In the genomic region with DNA sequence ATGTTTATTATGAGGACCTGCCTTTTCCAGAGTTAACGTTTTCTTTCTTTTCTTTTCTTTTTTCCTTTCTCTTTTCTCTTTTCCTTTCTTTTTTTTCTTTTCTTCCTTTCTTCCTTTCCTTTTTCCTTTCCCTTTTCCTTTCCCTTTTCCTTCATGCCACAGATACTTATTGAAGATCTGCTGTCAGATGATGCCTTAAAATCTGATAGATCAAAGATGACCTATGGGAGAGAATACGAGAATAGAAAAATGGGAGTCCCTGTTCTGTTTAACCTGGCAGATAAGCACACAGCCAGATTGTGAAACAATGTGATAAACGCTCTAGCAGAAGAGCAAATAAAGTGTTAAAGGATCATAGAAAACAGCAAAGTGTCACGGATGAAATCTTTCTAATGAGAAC, we compare ENCODE assay signal across 1 cellular context.
A peak's percentile ranks its signal among the peaks of the same experiment; 100 is the strongest.
TF ChIP-seq lines count a peak whose summit lies in the region.

No MANE protein-coding gene starts in this region.

TF ChIP-seq in HepG2, 621 proteins besides CTCF, POLR2A, EP300 and RAD21 (continues in another document):
- TF ChIP-seq KAT7 (CRISPR knock-in tag; IDR thresholded peaks at IDR 0.05; ENCODE audit: borderline replicate concordance) (no peak), YEATS2 (CRISPR knock-in tag; IDR thresholded peaks at IDR 0.05; ENCODE audit: borderline replicate concordance) (no peak), IRF2 (CRISPR knock-in tag; IDR thresholded peaks at IDR 0.05) (no peak; the same call in 1 of the 2 replicates), ZNF512 (CRISPR knock-in tag; IDR thresholded peaks at IDR 0.05) (0 out of 2 replicates have a peak, but pooled peaks have one; percentile 26), ZNF570 (CRISPR knock-in tag; IDR thresholded peaks at IDR 0.05; ENCODE audit: borderline replicate concordance) (no peak), LCORL (IDR thresholded peaks at IDR 0.05) (no peak), LCORL (CRISPR knock-in tag; IDR thresholded peaks at IDR 0.05) (no peak), RFX1 (IDR thresholded peaks at IDR 0.05) (no peak), BCL3 (CRISPR knock-in tag; IDR thresholded peaks at IDR 0.05) (no peak), IKZF4 (CRISPR knock-in tag; IDR thresholded peaks at IDR 0.05; ENCODE audit: borderline replicate concordance, low read depth, not compliant biosample characterization) (no peak), ZNF331 (CRISPR knock-in tag; IDR thresholded peaks at IDR 0.05) (0 out of 2 replicates have a peak, but pooled peaks have one; percentile 17), ZNF563 (CRISPR knock-in tag; IDR thresholded peaks at IDR 0.05) (no peak), NRL (CRISPR knock-in tag; IDR thresholded peaks at IDR 0.05; ENCODE audit: borderline replicate concordance) (no peak), RNF2 (conservative IDR thresholded peaks at IDR 0.05; ENCODE audit: low read depth) (no peak), RBAK (CRISPR knock-in tag; IDR thresholded peaks at IDR 0.05) (no peak), THAP11 (CRISPR knock-in tag; IDR thresholded peaks at IDR 0.05) (peak; percentile 28; the same call in 1 of the 2 replicates), CHCHD3 (CRISPR knock-in tag; IDR thresholded peaks at IDR 0.05) (no peak), ZNF124 (CRISPR knock-in tag; IDR thresholded peaks at IDR 0.05) (peak; percentile 19; the same call in 1 of the 2 replicates), KMT2B (CRISPR knock-in tag; IDR thresholded peaks at IDR 0.05) (0 out of 2 replicates have a peak, but pooled peaks have one; percentile 23), GATA4 (IDR thresholded peaks at IDR 0.05; ENCODE audit: borderline replicate concordance, low read depth) (peak; percentile 92; the same call in 1 of the 2 replicates), CCDC6 (CRISPR knock-in tag; IDR thresholded peaks at IDR 0.05) (no peak), ATF7-NPFF (CRISPR knock-in tag; IDR thresholded peaks at IDR 0.05; ENCODE audit: low read depth) (no peak), HNRNPL (IDR thresholded peaks at IDR 0.05; ENCODE audit: low read depth, low read length) (no peak), MTERF4 (CRISPR knock-in tag; IDR thresholded peaks at IDR 0.05) (no peak), SKIL (CRISPR knock-in tag; IDR thresholded peaks at IDR 0.05; ENCODE audit: borderline replicate concordance) (no peak), PPARG (CRISPR knock-in tag; conservative IDR thresholded peaks at IDR 0.05) (peak; percentile 74; the same call in 1 of the 2 replicates), SIN3B (IDR thresholded peaks at IDR 0.05; ENCODE audit: low read length) (no peak), MBD4 (IDR thresholded peaks at IDR 0.05; ENCODE audit: borderline replicate concordance, low read length) (0 out of 2 replicates have a peak, but pooled peaks have one; percentile 50), CEBPG (CRISPR knock-in tag; IDR thresholded peaks at IDR 0.05) (peak; percentile 89), ZNF775 (CRISPR knock-in tag; IDR thresholded peaks at IDR 0.05; ENCODE audit: borderline replicate concordance) (no peak), ZNF136 (CRISPR knock-in tag; IDR thresholded peaks at IDR 0.05; ENCODE audit: low read depth) (no peak), CEBPB (IDR thresholded peaks at IDR 0.05; ENCODE audit: borderline replicate concordance, low read depth, low read length) (peak; percentile 81), NFE2 (CRISPR knock-in tag; IDR thresholded peaks at IDR 0.05) (no peak), SYNCRIP (IDR thresholded peaks at IDR 0.05; ENCODE audit: insufficient read depth, low read depth, low read length) (no peak), NFRKB (IDR thresholded peaks at IDR 0.05) (no peak), ZSCAN22 (CRISPR knock-in tag; IDR thresholded peaks at IDR 0.05) (no peak), ZFP82 (CRISPR knock-in tag; IDR thresholded peaks at IDR 0.05; ENCODE audit: borderline replicate concordance) (no peak), MAZ (IDR thresholded peaks at IDR 0.05; ENCODE audit: borderline replicate concordance, low read depth, low read length) (no peak), MAZ (CRISPR knock-in tag; IDR thresholded peaks at IDR 0.05; ENCODE audit: low read depth) (no peak), EHMT2 (IDR thresholded peaks at IDR 0.05; ENCODE audit: borderline replicate concordance, low read depth, low read length) (no peak), REL (CRISPR knock-in tag; conservative IDR thresholded peaks at IDR 0.05) (no peak), PAF1 (CRISPR knock-in tag; IDR thresholded peaks at IDR 0.05) (no peak), HDAC2 (CRISPR knock-in tag; IDR thresholded peaks at IDR 0.05) (peak; percentile 81), RAD51 (IDR thresholded peaks at IDR 0.05; ENCODE audit: borderline replicate concordance) (no peak), ZNF841 (CRISPR knock-in tag; IDR thresholded peaks at IDR 0.05; ENCODE audit: borderline replicate concordance) (no peak), TCF12 (IDR thresholded peaks at IDR 0.05) (no peak), TCF12 (CRISPR knock-in tag; IDR thresholded peaks at IDR 0.05) (no peak), SAFB2 (CRISPR knock-in tag; IDR thresholded peaks at IDR 0.05; ENCODE audit: borderline replicate concordance, low read depth) (no peak), ZNF75D (CRISPR knock-in tag; IDR thresholded peaks at IDR 0.05; ENCODE audit: borderline replicate concordance) (no peak), GZF1 (CRISPR knock-in tag; IDR thresholded peaks at IDR 0.05) (no peak), KLF9 (CRISPR knock-in tag; IDR thresholded peaks at IDR 0.05; ENCODE audit: low read depth) (no peak), SOX6 (IDR thresholded peaks at IDR 0.05) (no peak), SOX6 (CRISPR knock-in tag; IDR thresholded peaks at IDR 0.05) (peak; percentile 78)
- TF ChIP-seq, protein P1, sequence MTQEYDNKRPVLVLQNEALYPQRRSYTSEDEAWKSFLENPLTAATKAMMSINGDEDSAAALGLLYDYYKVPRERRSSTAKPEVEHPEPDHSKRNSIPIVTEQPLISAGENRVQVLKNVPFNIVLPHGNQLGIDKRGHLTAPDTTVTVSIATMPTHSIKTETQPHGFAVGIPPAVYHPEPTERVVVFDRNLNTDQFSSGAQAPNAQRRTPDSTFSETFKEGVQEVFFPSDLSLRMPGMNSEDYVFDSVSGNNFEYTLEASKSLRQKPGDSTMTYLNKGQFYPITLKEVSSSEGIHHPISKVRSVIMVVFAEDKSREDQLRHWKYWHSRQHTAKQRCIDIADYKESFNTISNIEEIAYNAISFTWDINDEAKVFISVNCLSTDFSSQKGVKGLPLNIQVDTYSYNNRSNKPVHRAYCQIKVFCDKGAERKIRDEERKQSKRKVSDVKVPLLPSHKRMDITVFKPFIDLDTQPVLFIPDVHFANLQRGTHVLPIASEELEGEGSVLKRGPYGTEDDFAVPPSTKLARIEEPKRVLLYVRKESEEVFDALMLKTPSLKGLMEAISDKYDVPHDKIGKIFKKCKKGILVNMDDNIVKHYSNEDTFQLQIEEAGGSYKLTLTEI (CRISPR knock-in tag; conservative IDR thresholded peaks at IDR 0.05) = no peak
- TF ChIP-seq, protein P2, sequence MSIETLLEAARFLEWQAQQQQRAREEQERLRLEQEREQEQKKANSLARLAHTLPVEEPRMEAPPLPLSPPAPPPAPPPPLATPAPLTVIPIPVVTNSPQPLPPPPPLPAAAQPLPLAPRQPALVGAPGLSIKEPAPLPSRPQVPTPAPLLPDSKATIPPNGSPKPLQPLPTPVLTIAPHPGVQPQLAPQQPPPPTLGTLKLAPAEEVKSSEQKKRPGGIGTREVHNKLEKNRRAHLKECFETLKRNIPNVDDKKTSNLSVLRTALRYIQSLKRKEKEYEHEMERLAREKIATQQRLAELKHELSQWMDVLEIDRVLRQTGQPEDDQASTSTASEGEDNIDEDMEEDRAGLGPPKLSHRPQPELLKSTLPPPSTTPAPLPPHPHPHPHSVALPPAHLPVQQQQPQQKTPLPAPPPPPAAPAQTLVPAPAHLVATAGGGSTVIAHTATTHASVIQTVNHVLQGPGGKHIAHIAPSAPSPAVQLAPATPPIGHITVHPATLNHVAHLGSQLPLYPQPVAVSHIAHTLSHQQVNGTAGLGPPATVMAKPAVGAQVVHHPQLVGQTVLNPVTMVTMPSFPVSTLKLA (IDR thresholded peaks at IDR 0.05) = no peak
- TF ChIP-seq, protein P3, sequence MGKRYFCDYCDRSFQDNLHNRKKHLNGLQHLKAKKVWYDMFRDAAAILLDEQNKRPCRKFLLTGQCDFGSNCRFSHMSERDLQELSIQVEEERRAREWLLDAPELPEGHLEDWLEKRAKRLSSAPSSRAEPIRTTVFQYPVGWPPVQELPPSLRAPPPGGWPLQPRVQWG (CRISPR knock-in tag; IDR thresholded peaks at IDR 0.05; ENCODE audit: borderline replicate concordance, low read depth) = no peak
- TF ChIP-seq, protein P4, sequence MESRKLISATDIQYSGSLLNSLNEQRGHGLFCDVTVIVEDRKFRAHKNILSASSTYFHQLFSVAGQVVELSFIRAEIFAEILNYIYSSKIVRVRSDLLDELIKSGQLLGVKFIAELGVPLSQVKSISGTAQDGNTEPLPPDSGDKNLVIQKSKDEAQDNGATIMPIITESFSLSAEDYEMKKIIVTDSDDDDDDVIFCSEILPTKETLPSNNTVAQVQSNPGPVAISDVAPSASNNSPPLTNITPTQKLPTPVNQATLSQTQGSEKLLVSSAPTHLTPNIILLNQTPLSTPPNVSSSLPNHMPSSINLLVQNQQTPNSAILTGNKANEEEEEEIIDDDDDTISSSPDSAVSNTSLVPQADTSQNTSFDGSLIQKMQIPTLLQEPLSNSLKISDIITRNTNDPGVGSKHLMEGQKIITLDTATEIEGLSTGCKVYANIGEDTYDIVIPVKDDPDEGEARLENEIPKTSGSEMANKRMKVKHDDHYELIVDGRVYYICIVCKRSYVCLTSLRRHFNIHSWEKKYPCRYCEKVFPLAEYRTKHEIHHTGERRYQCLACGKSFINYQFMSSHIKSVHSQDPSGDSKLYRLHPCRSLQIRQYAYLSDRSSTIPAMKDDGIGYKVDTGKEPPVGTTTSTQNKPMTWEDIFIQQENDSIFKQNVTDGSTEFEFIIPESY (CRISPR knock-in tag; IDR thresholded peaks at IDR 0.05) = no peak
- TF ChIP-seq, protein P5, sequence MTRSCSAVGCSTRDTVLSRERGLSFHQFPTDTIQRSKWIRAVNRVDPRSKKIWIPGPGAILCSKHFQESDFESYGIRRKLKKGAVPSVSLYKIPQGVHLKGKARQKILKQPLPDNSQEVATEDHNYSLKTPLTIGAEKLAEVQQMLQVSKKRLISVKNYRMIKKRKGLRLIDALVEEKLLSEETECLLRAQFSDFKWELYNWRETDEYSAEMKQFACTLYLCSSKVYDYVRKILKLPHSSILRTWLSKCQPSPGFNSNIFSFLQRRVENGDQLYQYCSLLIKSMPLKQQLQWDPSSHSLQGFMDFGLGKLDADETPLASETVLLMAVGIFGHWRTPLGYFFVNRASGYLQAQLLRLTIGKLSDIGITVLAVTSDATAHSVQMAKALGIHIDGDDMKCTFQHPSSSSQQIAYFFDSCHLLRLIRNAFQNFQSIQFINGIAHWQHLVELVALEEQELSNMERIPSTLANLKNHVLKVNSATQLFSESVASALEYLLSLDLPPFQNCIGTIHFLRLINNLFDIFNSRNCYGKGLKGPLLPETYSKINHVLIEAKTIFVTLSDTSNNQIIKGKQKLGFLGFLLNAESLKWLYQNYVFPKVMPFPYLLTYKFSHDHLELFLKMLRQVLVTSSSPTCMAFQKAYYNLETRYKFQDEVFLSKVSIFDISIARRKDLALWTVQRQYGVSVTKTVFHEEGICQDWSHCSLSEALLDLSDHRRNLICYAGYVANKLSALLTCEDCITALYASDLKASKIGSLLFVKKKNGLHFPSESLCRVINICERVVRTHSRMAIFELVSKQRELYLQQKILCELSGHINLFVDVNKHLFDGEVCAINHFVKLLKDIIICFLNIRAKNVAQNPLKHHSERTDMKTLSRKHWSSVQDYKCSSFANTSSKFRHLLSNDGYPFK (CRISPR knock-in tag; IDR thresholded peaks at IDR 0.05; ENCODE audit: borderline replicate concordance) = no peak
